In genomic region chr21:34844924-34845238, GRCh38 we compare ENCODE assay signal across 9 cellular contexts.
DNase-seq lines count a peak whose midpoint lies in the region; ATAC-seq and TF ChIP-seq lines count a peak whose summit lies in the region.
"Had no signal": no experiment of that assay in that cellular context is flagged by ENCODE, and none has a peak within 500 bp of the region (broad histone marks: within the 10 kb centered on the region; RNA-seq: fewer than 3 reads in every experiment).

No MANE protein-coding gene starts in this region.

- no peak for DNase-seq in activated CD8-positive, alpha-beta T cell treated with anti-CD3 and anti-CD28 coated beads for 36 hours
- DNase-seq in activated CD8-positive, alpha-beta T cell treated with anti-CD3 and anti-CD28 coated beads, Interleukin-2, amount 10 ng/mL, durations not matched to agents 7 days and 5 days, result no peak
- DNase-seq in fibroblast of lung (ENCODE audit: low read depth in 2 of 2), result no peak
- no peak for DNase-seq in testis
- DNase-seq in anterior cingulate cortex (lab: John Stamatoyannopoulos, UW), result no peak
- no peak for DNase-seq in occipital lobe (lab: John Stamatoyannopoulos, UW)
- DNase-seq: AML-193 had no signal

- intact Hi-C loops in activated CD8-positive, alpha-beta T cell treated with anti-CD3 and anti-CD28 coated beads for 36 hours (cut with micrococcal nuclease), result loop anchor here (5.0 kb wide), 1 partner anchor 38 kb away; no protein-coding TSS in a partner anchor
- intact Hi-C loops in testis (cut with DNase I; ENCODE audit: low total_unique reads), result no loop called here

- H3K4me2 ChIP-seq in OCI-LY3 (ENCODE audit: low read length) (no peak overlapping the region), fibroblast of lung (ENCODE audit: extremely low read depth, insufficient read depth, low read length) (no peak overlapping the region)

- H3K27ac ChIP-seq in OCI-LY3 (ENCODE audit: low read length) (peak overlapping the region; percentile 11; the same call in 1 of the 2 replicates), fibroblast of lung (ENCODE audit: insufficient read depth, low read length) (peak overlapping the region; percentile 34), testis (peak overlapping the region; percentile 51 to 71)

- H3K9ac ChIP-seq in OCI-LY3 (ENCODE audit: low read length) (no peak overlapping the region), fibroblast of lung (ENCODE audit: insufficient read depth, low read length) (no peak overlapping the region)

- no peak for TF ChIP-seq CTCF in activated CD8-positive, alpha-beta T cell treated with anti-CD3 and anti-CD28 coated beads for 36 hours (IDR thresholded peaks at IDR 0.05)
- TF ChIP-seq CTCF in OCI-LY3 (IDR thresholded peaks at IDR 0.05; ENCODE audit: low read depth, low read length) (no peak), fibroblast of lung (conservative IDR thresholded peaks at IDR 0.05 in 1 of 2, IDR thresholded peaks at IDR 0.05 in 1 of 2; ENCODE audit: low read depth in 1 of 2, low read length in 2 of 2) (no peak), testis (IDR thresholded peaks at IDR 0.05) (no peak)

- H3K4me1 Mint-ChIP-seq in activated CD8-positive, alpha-beta T cell treated with anti-CD3 and anti-CD28 coated beads for 36 hours (ENCODE audit: low read depth), result peaks cover 34% of the 10 kb centered on the region
- H3K4me1 Mint-ChIP-seq in activated CD8-positive, alpha-beta T cell treated with anti-CD3 and anti-CD28 coated beads, Interleukin-2, amount 10 ng/mL, durations not matched to agents 7 days and 5 days (ENCODE audit: low read depth), result peaks cover 30% of the 10 kb centered on the region

- ATAC-seq in activated CD8-positive, alpha-beta T cell treated with anti-CD3 and anti-CD28 coated beads for 36 hours, result no peak
- no peak for ATAC-seq in activated CD8-positive, alpha-beta T cell treated with anti-CD3 and anti-CD28 coated beads, Interleukin-2, amount 10 ng/mL, durations not matched to agents 7 days and 5 days
- no peak for ATAC-seq in GM21390 (IDR thresholded peaks at IDR 0.05; ENCODE audit: unreplicated experiment)

- H3K79me2 ChIP-seq in OCI-LY3 (ENCODE audit: low read length) (peaks cover 86% of the 10 kb centered on the region), fibroblast of lung (ENCODE audit: control insufficient read depth, insufficient read depth, low read length) (peaks cover 85% of the 10 kb centered on the region)

- peak overlapping the region; percentile 26 for H3K27ac Mint-ChIP-seq in activated CD8-positive, alpha-beta T cell treated with anti-CD3 and anti-CD28 coated beads for 36 hours
- H3K27ac Mint-ChIP-seq in activated CD8-positive, alpha-beta T cell treated with anti-CD3 and anti-CD28 coated beads, Interleukin-2, amount 10 ng/mL, durations not matched to agents 7 days and 5 days, result no peak overlapping the region

- H3K4me3 ChIP-seq in OCI-LY3 (ENCODE audit: low read length) (no peak overlapping the region), fibroblast of lung (replicated peaks in 1 of 4; ENCODE audit: control extremely low read depth in 1 of 4, insufficient read depth in 1 of 4, low read depth in 3 of 4, low read length in 4 of 4) (no peak overlapping the region), testis (no peak overlapping the region)

- CTCF ChIA-PET in activated CD8-positive, alpha-beta T cell treated with anti-CD3 and anti-CD28 coated beads for 36 hours (lab: Charles Lee), result interaction anchor here (0.9 kb wide), 1 partner anchor 99 kb away, joined by 3 read pairs; no protein-coding TSS in a partner anchor
- CTCF ChIA-PET in activated CD8-positive, alpha-beta T cell treated with anti-CD3 and anti-CD28 coated beads, Interleukin-2, amount 10 ng/mL, durations not matched to agents 7 days and 5 days (lab: Charles Lee), result no interaction called here

- no peaks in the 10 kb centered on the region for H3K27me3 Mint-ChIP-seq in activated CD8-positive, alpha-beta T cell treated with anti-CD3 and anti-CD28 coated beads for 36 hours
- H3K27me3 Mint-ChIP-seq in activated CD8-positive, alpha-beta T cell treated with anti-CD3 and anti-CD28 coated beads, Interleukin-2, amount 10 ng/mL, durations not matched to agents 7 days and 5 days (ENCODE audit: low read depth), result peaks cover 9% of the 10 kb centered on the region

- WGBS in testis, 2 donors, result 47 to 57% methylated on average over 3 to 4 of the region's 4 CpGs

- H3K4me3 Mint-ChIP-seq in activated CD8-positive, alpha-beta T cell treated with anti-CD3 and anti-CD28 coated beads for 36 hours, result no peak overlapping the region
- no peak overlapping the region for H3K4me3 Mint-ChIP-seq in activated CD8-positive, alpha-beta T cell treated with anti-CD3 and anti-CD28 coated beads, Interleukin-2, amount 10 ng/mL, durations not matched to agents 7 days and 5 days

- H3K27me3 ChIP-seq in OCI-LY3 (ENCODE audit: low read depth, low read length) (no peaks in the 10 kb centered on the region), fibroblast of lung (ENCODE audit: control insufficient read depth, insufficient read depth, low read length) (no peaks in the 10 kb centered on the region), testis (no peaks in the 10 kb centered on the region)

- H3K4me1 ChIP-seq in OCI-LY3 (ENCODE audit: low read length) (peaks cover 39% of the 10 kb centered on the region), fibroblast of lung (ENCODE audit: control insufficient read depth, extremely low read depth, insufficient read depth, low read length) (peaks cover 24% of the 10 kb centered on the region), testis (peaks cover 11% of the 10 kb centered on the region)

- no peak for TF ChIP-seq POLR2A in testis (IDR thresholded peaks at IDR 0.05)

- H4K20me1 ChIP-seq in OCI-LY3 (ENCODE audit: insufficient read depth, low read length) (peaks cover 90% of the 10 kb centered on the region), fibroblast of lung (ENCODE audit: control insufficient read depth, extremely low read depth, insufficient read depth, low read length) (peaks cover 2% of the 10 kb centered on the region)

- POLR2A ChIA-PET in activated CD8-positive, alpha-beta T cell treated with anti-CD3 and anti-CD28 coated beads for 36 hours (lab: Charles Lee), result no interaction called here
- POLR2A ChIA-PET in activated CD8-positive, alpha-beta T cell treated with anti-CD3 and anti-CD28 coated beads, Interleukin-2, amount 10 ng/mL, durations not matched to agents 7 days and 5 days (lab: Charles Lee), result no interaction called here

- H3K36me3 ChIP-seq in OCI-LY3 (replicated peaks; ENCODE audit: low read depth, low read length), result peaks cover 69% of the 10 kb centered on the region
- H3K36me3 ChIP-seq in fibroblast of lung (ENCODE audit: control insufficient read depth, insufficient read depth, low read length), result peaks cover 15% of the 10 kb centered on the region
- H3K36me3 ChIP-seq in testis (ENCODE audit: low read depth, missing control alignments), result no peaks in the 10 kb centered on the region

- H3K9me3 Mint-ChIP-seq in activated CD8-positive, alpha-beta T cell treated with anti-CD3 and anti-CD28 coated beads for 36 hours, result no peaks in the 10 kb centered on the region
- no peaks in the 10 kb centered on the region for H3K9me3 Mint-ChIP-seq in activated CD8-positive, alpha-beta T cell treated with anti-CD3 and anti-CD28 coated beads, Interleukin-2, amount 10 ng/mL, durations not matched to agents 7 days and 5 days (ENCODE audit: insufficient read depth)

- H2AFZ ChIP-seq in OCI-LY3 (ENCODE audit: low read depth, low read length) (no peak overlapping the region), fibroblast of lung (ENCODE audit: low read length) (no peak overlapping the region)

- H3K9me3 ChIP-seq in OCI-LY3 (ENCODE audit: insufficient read depth, low read length), result no peaks in the 10 kb centered on the region
- no peaks in the 10 kb centered on the region for H3K9me3 ChIP-seq in fibroblast of lung (ENCODE audit: control insufficient read depth, insufficient read depth, low read depth, low read length)
- H3K9me3 ChIP-seq in testis, result no peaks in the 10 kb centered on the region

- H3K36me3 Mint-ChIP-seq in activated CD8-positive, alpha-beta T cell treated with anti-CD3 and anti-CD28 coated beads for 36 hours (ENCODE audit: low read depth), result peaks cover 10% of the 10 kb centered on the region
- H3K36me3 Mint-ChIP-seq in activated CD8-positive, alpha-beta T cell treated with anti-CD3 and anti-CD28 coated beads, Interleukin-2, amount 10 ng/mL, durations not matched to agents 7 days and 5 days (ENCODE audit: low read depth), result peaks cover 2% of the 10 kb centered on the region

Comparison
In these comparisons a context has a peak if more than half of its experiments do, and no peak if none do; other contexts are left out.
1. H3K27ac ChIP-seq: peak in every context shown above with its lines; median percentile 61 in testis; 34 in fibroblast of lung; 11 in OCI-LY3.